Comparison of ENCODE assay signal across 18 cellular contexts in genomic region chr17:57402691-57403090, GRCh38.
"Had no signal": no experiment of that assay in that cellular context is flagged by ENCODE, and none has a peak within 500 bp of the region (broad histone marks: within the 10 kb centered on the region; RNA-seq: fewer than 3 reads in every experiment).

No MANE protein-coding gene starts in this region.

- H3K36me3 ChIP-seq: cardiac muscle cell, left ventricle myocardium inferior, suprapubic skin had no signal

- H3K9me3 ChIP-seq: esophagus squamous epithelium, left ventricle myocardium inferior, mucosa of descending colon, suprapubic skin, upper lobe of left lung had no signal

- ATAC-seq: mucosa of descending colon; naive thymus-derived CD4-positive, alpha-beta T cell had no signal

- H3K27me3 Mint-ChIP-seq: activated naive CD4-positive, alpha-beta T cell treated with anti-CD3 and anti-CD28 coated beads, Interleukin-2, amount 10 ng/mL, durations not matched to agents 7 days and 5 days; naive thymus-derived CD4-positive, alpha-beta T cell had no signal

- H3K4me2 ChIP-seq: smooth muscle cell had no signal

- H3K4me3 Mint-ChIP-seq: activated naive CD4-positive, alpha-beta T cell treated with anti-CD3 and anti-CD28 coated beads, Interleukin-2, amount 10 ng/mL, durations not matched to agents 7 days and 5 days; naive thymus-derived CD4-positive, alpha-beta T cell; T-helper 2 cell treated with Interferon-gamma antibody and Interleukin-4, amounts not matched to agents 5 μg/mL and 100 μg/mL, for 36 hours had no signal

- H3K27me3 ChIP-seq: cardiac muscle cell, esophagus squamous epithelium, suprapubic skin, upper lobe of left lung had no signal

- H3K4me1 ChIP-seq: suprapubic skin had no signal

- DNase-seq: activated CD4-positive, alpha-beta T cell treated with anti-CD3 and anti-CD28 coated beads, Interleukin-2, amount 50 U/mL, for 1 hour; activated naive CD4-positive, alpha-beta T cell treated with anti-CD3 and anti-CD28 coated beads, Interleukin-2, amount 10 ng/mL, durations not matched to agents 7 days and 5 days; activated T-cell treated with anti-CD3 and anti-CD28 coated beads for 4 hours; esophagus squamous epithelium; kidney; left ventricle myocardium inferior; mucosa of descending colon; naive thymus-derived CD4-positive, alpha-beta T cell; right cardiac atrium; stimulated activated CD4-positive, alpha-beta T cell treated with anti-CD3 and anti-CD28 coated beads, Interleukin-4, amount 100 ng/mL, for 4 hours; stimulated activated CD8-positive, alpha-beta memory T cell treated with anti-CD3 and anti-CD28 coated beads, Interleukin-4, amount 100 ng/mL, for 48 hours; stimulated activated naive CD4-positive, alpha-beta T cell treated with Interleukin-2 at 50 U/mL for 16 hours; upper lobe of left lung had no signal

- H3K27ac Mint-ChIP-seq: activated naive CD4-positive, alpha-beta T cell treated with anti-CD3 and anti-CD28 coated beads, Interleukin-2, amount 10 ng/mL, durations not matched to agents 7 days and 5 days; activated T-helper 2 cell treated with anti-CD3 and anti-CD28 coated beads, Interferon-gamma antibody, Interleukin-2, Interleukin-4, amounts not matched to agents 10 μg/mL and 5 μg/mL and 100 μg/mL, durations not matched to agents 14 hours and 24 hours and 36 hours; T-helper 2 cell treated with Interferon-gamma antibody and Interleukin-4, amounts not matched to agents 5 μg/mL and 100 μg/mL, for 36 hours had no signal

- H3K9me3 Mint-ChIP-seq: activated naive CD4-positive, alpha-beta T cell treated with anti-CD3 and anti-CD28 coated beads, Interleukin-2, amount 10 ng/mL, durations not matched to agents 7 days and 5 days; activated T-helper 2 cell treated with anti-CD3 and anti-CD28 coated beads, Interferon-gamma antibody, Interleukin-2, Interleukin-4, amounts not matched to agents 10 μg/mL and 5 μg/mL and 100 μg/mL, durations not matched to agents 14 hours and 24 hours and 36 hours; T-helper 2 cell treated with Interferon-gamma antibody and Interleukin-4, amounts not matched to agents 5 μg/mL and 100 μg/mL, for 36 hours had no signal

- H3K27ac ChIP-seq: esophagus squamous epithelium, left ventricle myocardium inferior, suprapubic skin, upper lobe of left lung had no signal

- H3K4me3 ChIP-seq: cardiac muscle cell, esophagus squamous epithelium, left ventricle myocardium inferior, mucosa of descending colon, smooth muscle cell, suprapubic skin, upper lobe of left lung had no signal
